ENCODE assay signal across 1 cellular context in genomic region chr15:55868707-55869106, GRCh38.
A peak's percentile ranks its signal among the peaks of the same experiment; 100 is the strongest.
TF ChIP-seq lines count a peak whose summit lies in the region.

No MANE protein-coding gene starts in this region.

TF ChIP-seq in A549, 52 proteins besides CTCF, POLR2A, EP300 and RAD21 (continued from another document):
- TF ChIP-seq, protein P1, sequence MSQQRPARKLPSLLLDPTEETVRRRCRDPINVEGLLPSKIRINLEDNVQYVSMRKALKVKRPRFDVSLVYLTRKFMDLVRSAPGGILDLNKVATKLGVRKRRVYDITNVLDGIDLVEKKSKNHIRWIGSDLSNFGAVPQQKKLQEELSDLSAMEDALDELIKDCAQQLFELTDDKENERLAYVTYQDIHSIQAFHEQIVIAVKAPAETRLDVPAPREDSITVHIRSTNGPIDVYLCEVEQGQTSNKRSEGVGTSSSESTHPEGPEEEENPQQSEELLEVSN (IDR thresholded peaks at IDR 0.05; ENCODE audit: borderline replicate concordance, low read depth), result no peak
- TF ChIP-seq REST (IDR thresholded peaks at IDR 0.05) (no peak), ZC3H11A (IDR thresholded peaks at IDR 0.05) (no peak), TP53 (CRISPR knock-in tag; IDR thresholded peaks at IDR 0.05) (no peak), JUNB (IDR thresholded peaks at IDR 0.05) (peak; percentile 74), CHD2 (IDR thresholded peaks at IDR 0.05; ENCODE audit: low read length, partially characterized antibody) (no peak), HEYL (CRISPR knock-in tag; IDR thresholded peaks at IDR 0.05) (no peak), RCOR1 (IDR thresholded peaks at IDR 0.05; ENCODE audit: low read depth, low read length) (no peak), HMGXB4 (CRISPR knock-in tag; IDR thresholded peaks at IDR 0.05; ENCODE audit: borderline replicate concordance) (no peak), ZNF302 (CRISPR knock-in tag; IDR thresholded peaks at IDR 0.05) (no peak), ESRRA (IDR thresholded peaks at IDR 0.05; ENCODE audit: borderline replicate concordance, low read length) (no peak), HOXA7 (CRISPR knock-in tag; IDR thresholded peaks at IDR 0.05) (no peak), SREBF2 (IDR thresholded peaks at IDR 0.05) (no peak), EHMT2 (IDR thresholded peaks at IDR 0.05; ENCODE audit: low read depth) (no peak), BHLHE40 (IDR thresholded peaks at IDR 0.05; ENCODE audit: low read depth, low read length) (no peak), CEBPB (IDR thresholded peaks at IDR 0.05) (0 out of 4 replicates have a peak, but pooled peaks of 1 of the 2 experiments have one; percentile 12), NPAS2 (CRISPR knock-in tag; IDR thresholded peaks at IDR 0.05; ENCODE audit: borderline replicate concordance) (no peak), MYC (IDR thresholded peaks at IDR 0.05; ENCODE audit: borderline replicate concordance, low read length) (no peak), HOXB5 (CRISPR knock-in tag; IDR thresholded peaks at IDR 0.05) (no peak), TFCP2L1 (CRISPR knock-in tag; IDR thresholded peaks at IDR 0.05) (no peak), HOXB13 (CRISPR knock-in tag; IDR thresholded peaks at IDR 0.05; ENCODE audit: low read depth) (no peak), POLR2AphosphoS2 (conservative IDR thresholded peaks at IDR 0.05; ENCODE audit: low read length) (no peak), SMC3 (IDR thresholded peaks at IDR 0.05) (no peak), ELK1 (IDR thresholded peaks at IDR 0.05; ENCODE audit: low read depth, low read length) (no peak), KDM5A (IDR thresholded peaks at IDR 0.05) (no peak), PHF8 (IDR thresholded peaks at IDR 0.05; ENCODE audit: borderline replicate concordance, low read depth) (no peak), CHD4 (IDR thresholded peaks at IDR 0.05; ENCODE audit: borderline replicate concordance) (no peak), FOSL2 (IDR thresholded peaks at IDR 0.05) (peak; percentile 63), FOSL2 (CRISPR knock-in tag; IDR thresholded peaks at IDR 0.05) (peak; percentile 86), FOSB (CRISPR knock-in tag; IDR thresholded peaks at IDR 0.05) (no peak), FOXS1 (CRISPR knock-in tag; IDR thresholded peaks at IDR 0.05) (no peak), NFE2L2 (conservative IDR thresholded peaks at IDR 0.05; ENCODE audit: low read length) (no peak), HDAC2 (IDR thresholded peaks at IDR 0.05) (no peak), MAZ (IDR thresholded peaks at IDR 0.05; ENCODE audit: borderline replicate concordance, low read depth, low read length) (no peak), JUN (IDR thresholded peaks at IDR 0.05) (peak; percentile 22 to 59; a peak in 1 of 5 replicates), KDM1A (IDR thresholded peaks at IDR 0.05; ENCODE audit: low read depth) (no peak), PBX3 (IDR thresholded peaks at IDR 0.05) (no peak), ZFP36 (IDR thresholded peaks at IDR 0.05; ENCODE audit: borderline replicate concordance, partially characterized antibody) (no peak), RFX5 (IDR thresholded peaks at IDR 0.05) (no peak), RARB (CRISPR knock-in tag; IDR thresholded peaks at IDR 0.05) (peak; percentile 52; the same call in 1 of the 2 replicates), GATA3 (IDR thresholded peaks at IDR 0.05; ENCODE audit: borderline replicate concordance) (peak; percentile 66; the same call in 1 of the 2 replicates), CBX8 (IDR thresholded peaks at IDR 0.05) (no peak)
- TF ChIP-seq, protein P2, sequence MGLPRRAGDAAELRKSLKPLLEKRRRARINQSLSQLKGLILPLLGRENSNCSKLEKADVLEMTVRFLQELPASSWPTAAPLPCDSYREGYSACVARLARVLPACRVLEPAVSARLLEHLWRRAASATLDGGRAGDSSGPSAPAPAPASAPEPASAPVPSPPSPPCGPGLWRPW (IDR thresholded peaks at IDR 0.05), result no peak
- TF ChIP-seq, protein P3, sequence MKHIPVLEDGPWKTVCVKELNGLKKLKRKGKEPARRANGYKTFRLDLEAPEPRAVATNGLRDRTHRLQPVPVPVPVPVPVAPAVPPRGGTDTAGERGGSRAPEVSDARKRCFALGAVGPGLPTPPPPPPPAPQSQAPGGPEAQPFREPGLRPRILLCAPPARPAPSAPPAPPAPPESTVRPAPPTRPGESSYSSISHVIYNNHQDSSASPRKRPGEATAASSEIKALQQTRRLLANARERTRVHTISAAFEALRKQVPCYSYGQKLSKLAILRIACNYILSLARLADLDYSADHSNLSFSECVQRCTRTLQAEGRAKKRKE (CRISPR knock-in tag; IDR thresholded peaks at IDR 0.05; ENCODE audit: low read depth), result no peak
- TF ChIP-seq, protein P4, sequence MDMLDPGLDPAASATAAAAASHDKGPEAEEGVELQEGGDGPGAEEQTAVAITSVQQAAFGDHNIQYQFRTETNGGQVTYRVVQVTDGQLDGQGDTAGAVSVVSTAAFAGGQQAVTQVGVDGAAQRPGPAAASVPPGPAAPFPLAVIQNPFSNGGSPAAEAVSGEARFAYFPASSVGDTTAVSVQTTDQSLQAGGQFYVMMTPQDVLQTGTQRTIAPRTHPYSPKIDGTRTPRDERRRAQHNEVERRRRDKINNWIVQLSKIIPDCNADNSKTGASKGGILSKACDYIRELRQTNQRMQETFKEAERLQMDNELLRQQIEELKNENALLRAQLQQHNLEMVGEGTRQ (IDR thresholded peaks at IDR 0.05), result no peak; the same call in 1 of the 2 replicates
